In the genomic region with DNA sequence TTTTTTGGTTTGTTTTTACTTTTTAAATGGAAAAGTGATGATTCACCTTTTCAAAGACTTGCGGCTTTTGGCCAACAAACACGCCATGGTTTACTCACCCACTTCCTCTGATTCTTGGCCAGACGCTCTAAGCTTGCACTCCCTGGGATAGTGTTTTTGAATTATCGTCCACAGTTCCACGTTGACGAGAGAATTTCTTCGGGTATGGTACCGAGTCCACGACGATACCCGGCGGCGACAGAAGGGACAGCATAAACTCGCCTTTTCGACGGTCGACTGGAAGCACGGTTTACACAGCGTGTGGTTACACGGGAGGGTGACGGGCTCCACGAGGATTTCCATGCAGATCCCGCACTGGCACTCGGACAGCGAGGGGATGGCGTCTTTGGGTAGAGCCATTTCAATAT, we compare ENCODE assay signal across 1 cellular context.
A peak's percentile ranks its signal among the peaks of the same experiment; 100 is the strongest.
TF ChIP-seq lines count a peak whose summit lies in the region.

No MANE protein-coding gene starts in this region.

TF ChIP-seq in K562, 482 proteins besides CTCF, POLR2A, EP300 and RAD21 (continued from another document and continues in another):
- TF ChIP-seq, protein P1, sequence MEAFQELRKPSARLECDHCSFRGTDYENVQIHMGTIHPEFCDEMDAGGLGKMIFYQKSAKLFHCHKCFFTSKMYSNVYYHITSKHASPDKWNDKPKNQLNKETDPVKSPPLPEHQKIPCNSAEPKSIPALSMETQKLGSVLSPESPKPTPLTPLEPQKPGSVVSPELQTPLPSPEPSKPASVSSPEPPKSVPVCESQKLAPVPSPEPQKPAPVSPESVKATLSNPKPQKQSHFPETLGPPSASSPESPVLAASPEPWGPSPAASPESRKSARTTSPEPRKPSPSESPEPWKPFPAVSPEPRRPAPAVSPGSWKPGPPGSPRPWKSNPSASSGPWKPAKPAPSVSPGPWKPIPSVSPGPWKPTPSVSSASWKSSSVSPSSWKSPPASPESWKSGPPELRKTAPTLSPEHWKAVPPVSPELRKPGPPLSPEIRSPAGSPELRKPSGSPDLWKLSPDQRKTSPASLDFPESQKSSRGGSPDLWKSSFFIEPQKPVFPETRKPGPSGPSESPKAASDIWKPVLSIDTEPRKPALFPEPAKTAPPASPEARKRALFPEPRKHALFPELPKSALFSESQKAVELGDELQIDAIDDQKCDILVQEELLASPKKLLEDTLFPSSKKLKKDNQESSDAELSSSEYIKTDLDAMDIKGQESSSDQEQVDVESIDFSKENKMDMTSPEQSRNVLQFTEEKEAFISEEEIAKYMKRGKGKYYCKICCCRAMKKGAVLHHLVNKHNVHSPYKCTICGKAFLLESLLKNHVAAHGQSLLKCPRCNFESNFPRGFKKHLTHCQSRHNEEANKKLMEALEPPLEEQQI (IDR thresholded peaks at IDR 0.05) = no peak
- no peak for TF ChIP-seq STAT5A (IDR thresholded peaks at IDR 0.05; ENCODE audit: borderline replicate concordance, low read length)
- TF ChIP-seq CBFB (CRISPR knock-in tag; IDR thresholded peaks at IDR 0.05) = no peak
- no peak for TF ChIP-seq GABPA (tag; conservative IDR thresholded peaks at IDR 0.05; ENCODE audit: low read depth)
- no peak for TF ChIP-seq ZC3H4 (CRISPR knock-in tag; IDR thresholded peaks at IDR 0.05; ENCODE audit: borderline replicate concordance)
- no peak for TF ChIP-seq ZSCAN32 (CRISPR knock-in tag; IDR thresholded peaks at IDR 0.05)
- TF ChIP-seq BRD4 (IDR thresholded peaks at IDR 0.05) = no peak
- TF ChIP-seq RAD51 (IDR thresholded peaks at IDR 0.05; ENCODE audit: borderline replicate concordance, low read depth) = no peak
- TF ChIP-seq, protein P2, sequence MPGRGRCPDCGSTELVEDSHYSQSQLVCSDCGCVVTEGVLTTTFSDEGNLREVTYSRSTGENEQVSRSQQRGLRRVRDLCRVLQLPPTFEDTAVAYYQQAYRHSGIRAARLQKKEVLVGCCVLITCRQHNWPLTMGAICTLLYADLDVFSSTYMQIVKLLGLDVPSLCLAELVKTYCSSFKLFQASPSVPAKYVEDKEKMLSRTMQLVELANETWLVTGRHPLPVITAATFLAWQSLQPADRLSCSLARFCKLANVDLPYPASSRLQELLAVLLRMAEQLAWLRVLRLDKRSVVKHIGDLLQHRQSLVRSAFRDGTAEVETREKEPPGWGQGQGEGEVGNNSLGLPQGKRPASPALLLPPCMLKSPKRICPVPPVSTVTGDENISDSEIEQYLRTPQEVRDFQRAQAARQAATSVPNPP (IDR thresholded peaks at IDR 0.05; ENCODE audit: borderline replicate concordance, insufficient read depth, insufficient read length) = no peak
- TF ChIP-seq CEBPB (tag; IDR thresholded peaks at IDR 0.05) = no peak
- no peak for TF ChIP-seq TSC22D4 (tag; IDR thresholded peaks at IDR 0.05)
- TF ChIP-seq BRCA1 (IDR thresholded peaks at IDR 0.05) = no peak
- no peak for TF ChIP-seq BRCA1 (CRISPR knock-in tag; IDR thresholded peaks at IDR 0.05)
- no peak for TF ChIP-seq ZNF699 (CRISPR knock-in tag; IDR thresholded peaks at IDR 0.05; ENCODE audit: insufficient replicate concordance)
- TF ChIP-seq JUNB (CRISPR knock-in tag; conservative IDR thresholded peaks at IDR 0.05) = no peak
- no peak for TF ChIP-seq ZNF707 (CRISPR knock-in tag; conservative IDR thresholded peaks at IDR 0.05)
- no peak for TF ChIP-seq GABPB1 (CRISPR knock-in tag; IDR thresholded peaks at IDR 0.05)
- TF ChIP-seq ZKSCAN8 (CRISPR knock-in tag; IDR thresholded peaks at IDR 0.05) = no peak
- TF ChIP-seq RBFOX2 (IDR thresholded peaks at IDR 0.05; ENCODE audit: low read depth, low read length) = no peak
- no peak for TF ChIP-seq HNRNPLL (IDR thresholded peaks at IDR 0.05; ENCODE audit: low read depth, low read length, poor library complexity, severe bottlenecking)
- TF ChIP-seq NR2F6 (CRISPR knock-in tag; IDR thresholded peaks at IDR 0.05) = no peak
- no peak for TF ChIP-seq MCM7 (IDR thresholded peaks at IDR 0.05)
- no peak for TF ChIP-seq SREBF1 (IDR thresholded peaks at IDR 0.05; ENCODE audit: borderline replicate concordance, low read depth, low read length)
- no peak for TF ChIP-seq TBL1XR1 (IDR thresholded peaks at IDR 0.05; ENCODE audit: low read length in 2 of 2)
- TF ChIP-seq HDAC1 (IDR thresholded peaks at IDR 0.05) = peak in 1 of 2 experiments; percentile 73; a peak in 2 of 4 replicates
- peak; percentile 34; the same call in 1 of the 2 replicates for TF ChIP-seq FOSL1 (tag; conservative IDR thresholded peaks at IDR 0.05)
- TF ChIP-seq ETS2 (tag; IDR thresholded peaks at IDR 0.05; ENCODE audit: borderline replicate concordance, poor library complexity, severe bottlenecking) = no peak
- no peak for TF ChIP-seq KAT2B (IDR thresholded peaks at IDR 0.05; ENCODE audit: low read depth, low read length)
- no peak for TF ChIP-seq ZNF696 (CRISPR knock-in tag; conservative IDR thresholded peaks at IDR 0.05)
- no peak for TF ChIP-seq CBFA2T3 (IDR thresholded peaks at IDR 0.05)
- TF ChIP-seq MIER1 (IDR thresholded peaks at IDR 0.05; ENCODE audit: low read depth) = no peak
- TF ChIP-seq ZNF253 (CRISPR knock-in tag; conservative IDR thresholded peaks at IDR 0.05) = no peak
- TF ChIP-seq BCL6 (CRISPR knock-in tag; IDR thresholded peaks at IDR 0.05) = no peak
- TF ChIP-seq ZZZ3 (IDR thresholded peaks at IDR 0.05) = no peak
- TF ChIP-seq CREM (IDR thresholded peaks at IDR 0.05; ENCODE audit: low read depth) = peak; percentile 52
- no peak for TF ChIP-seq DPF2 (IDR thresholded peaks at IDR 0.05)
- no peak for TF ChIP-seq ILK (tag; IDR thresholded peaks at IDR 0.05; ENCODE audit: borderline replicate concordance, low read depth)
- TF ChIP-seq, protein P3, sequence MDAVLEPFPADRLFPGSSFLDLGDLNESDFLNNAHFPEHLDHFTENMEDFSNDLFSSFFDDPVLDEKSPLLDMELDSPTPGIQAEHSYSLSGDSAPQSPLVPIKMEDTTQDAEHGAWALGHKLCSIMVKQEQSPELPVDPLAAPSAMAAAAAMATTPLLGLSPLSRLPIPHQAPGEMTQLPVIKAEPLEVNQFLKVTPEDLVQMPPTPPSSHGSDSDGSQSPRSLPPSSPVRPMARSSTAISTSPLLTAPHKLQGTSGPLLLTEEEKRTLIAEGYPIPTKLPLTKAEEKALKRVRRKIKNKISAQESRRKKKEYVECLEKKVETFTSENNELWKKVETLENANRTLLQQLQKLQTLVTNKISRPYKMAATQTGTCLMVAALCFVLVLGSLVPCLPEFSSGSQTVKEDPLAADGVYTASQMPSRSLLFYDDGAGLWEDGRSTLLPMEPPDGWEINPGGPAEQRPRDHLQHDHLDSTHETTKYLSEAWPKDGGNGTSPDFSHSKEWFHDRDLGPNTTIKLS (IDR thresholded peaks at IDR 0.05; ENCODE audit: borderline replicate concordance, low read depth) = no peak
- no peak for TF ChIP-seq HNRNPUL1 (IDR thresholded peaks at IDR 0.05; ENCODE audit: low read length)
- TF ChIP-seq, protein P4, sequence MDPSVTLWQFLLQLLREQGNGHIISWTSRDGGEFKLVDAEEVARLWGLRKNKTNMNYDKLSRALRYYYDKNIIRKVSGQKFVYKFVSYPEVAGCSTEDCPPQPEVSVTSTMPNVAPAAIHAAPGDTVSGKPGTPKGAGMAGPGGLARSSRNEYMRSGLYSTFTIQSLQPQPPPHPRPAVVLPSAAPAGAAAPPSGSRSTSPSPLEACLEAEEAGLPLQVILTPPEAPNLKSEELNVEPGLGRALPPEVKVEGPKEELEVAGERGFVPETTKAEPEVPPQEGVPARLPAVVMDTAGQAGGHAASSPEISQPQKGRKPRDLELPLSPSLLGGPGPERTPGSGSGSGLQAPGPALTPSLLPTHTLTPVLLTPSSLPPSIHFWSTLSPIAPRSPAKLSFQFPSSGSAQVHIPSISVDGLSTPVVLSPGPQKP (CRISPR knock-in tag; IDR thresholded peaks at IDR 0.05) = no peak
- no peak for TF ChIP-seq CBX5 (IDR thresholded peaks at IDR 0.05; ENCODE audit: borderline replicate concordance, low read depth)
- TF ChIP-seq, protein P5, sequence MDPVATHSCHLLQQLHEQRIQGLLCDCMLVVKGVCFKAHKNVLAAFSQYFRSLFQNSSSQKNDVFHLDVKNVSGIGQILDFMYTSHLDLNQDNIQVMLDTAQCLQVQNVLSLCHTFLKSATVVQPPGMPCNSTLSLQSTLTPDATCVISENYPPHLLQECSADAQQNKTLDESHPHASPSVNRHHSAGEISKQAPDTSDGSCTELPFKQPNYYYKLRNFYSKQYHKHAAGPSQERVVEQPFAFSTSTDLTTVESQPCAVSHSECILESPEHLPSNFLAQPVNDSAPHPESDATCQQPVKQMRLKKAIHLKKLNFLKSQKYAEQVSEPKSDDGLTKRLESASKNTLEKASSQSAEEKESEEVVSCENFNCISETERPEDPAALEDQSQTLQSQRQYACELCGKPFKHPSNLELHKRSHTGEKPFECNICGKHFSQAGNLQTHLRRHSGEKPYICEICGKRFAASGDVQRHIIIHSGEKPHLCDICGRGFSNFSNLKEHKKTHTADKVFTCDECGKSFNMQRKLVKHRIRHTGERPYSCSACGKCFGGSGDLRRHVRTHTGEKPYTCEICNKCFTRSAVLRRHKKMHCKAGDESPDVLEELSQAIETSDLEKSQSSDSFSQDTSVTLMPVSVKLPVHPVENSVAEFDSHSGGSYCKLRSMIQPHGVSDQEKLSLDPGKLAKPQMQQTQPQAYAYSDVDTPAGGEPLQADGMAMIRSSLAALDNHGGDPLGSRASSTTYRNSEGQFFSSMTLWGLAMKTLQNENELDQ (CRISPR knock-in tag; IDR thresholded peaks at IDR 0.05; ENCODE audit: borderline replicate concordance) = no peak
- TF ChIP-seq, protein P6, sequence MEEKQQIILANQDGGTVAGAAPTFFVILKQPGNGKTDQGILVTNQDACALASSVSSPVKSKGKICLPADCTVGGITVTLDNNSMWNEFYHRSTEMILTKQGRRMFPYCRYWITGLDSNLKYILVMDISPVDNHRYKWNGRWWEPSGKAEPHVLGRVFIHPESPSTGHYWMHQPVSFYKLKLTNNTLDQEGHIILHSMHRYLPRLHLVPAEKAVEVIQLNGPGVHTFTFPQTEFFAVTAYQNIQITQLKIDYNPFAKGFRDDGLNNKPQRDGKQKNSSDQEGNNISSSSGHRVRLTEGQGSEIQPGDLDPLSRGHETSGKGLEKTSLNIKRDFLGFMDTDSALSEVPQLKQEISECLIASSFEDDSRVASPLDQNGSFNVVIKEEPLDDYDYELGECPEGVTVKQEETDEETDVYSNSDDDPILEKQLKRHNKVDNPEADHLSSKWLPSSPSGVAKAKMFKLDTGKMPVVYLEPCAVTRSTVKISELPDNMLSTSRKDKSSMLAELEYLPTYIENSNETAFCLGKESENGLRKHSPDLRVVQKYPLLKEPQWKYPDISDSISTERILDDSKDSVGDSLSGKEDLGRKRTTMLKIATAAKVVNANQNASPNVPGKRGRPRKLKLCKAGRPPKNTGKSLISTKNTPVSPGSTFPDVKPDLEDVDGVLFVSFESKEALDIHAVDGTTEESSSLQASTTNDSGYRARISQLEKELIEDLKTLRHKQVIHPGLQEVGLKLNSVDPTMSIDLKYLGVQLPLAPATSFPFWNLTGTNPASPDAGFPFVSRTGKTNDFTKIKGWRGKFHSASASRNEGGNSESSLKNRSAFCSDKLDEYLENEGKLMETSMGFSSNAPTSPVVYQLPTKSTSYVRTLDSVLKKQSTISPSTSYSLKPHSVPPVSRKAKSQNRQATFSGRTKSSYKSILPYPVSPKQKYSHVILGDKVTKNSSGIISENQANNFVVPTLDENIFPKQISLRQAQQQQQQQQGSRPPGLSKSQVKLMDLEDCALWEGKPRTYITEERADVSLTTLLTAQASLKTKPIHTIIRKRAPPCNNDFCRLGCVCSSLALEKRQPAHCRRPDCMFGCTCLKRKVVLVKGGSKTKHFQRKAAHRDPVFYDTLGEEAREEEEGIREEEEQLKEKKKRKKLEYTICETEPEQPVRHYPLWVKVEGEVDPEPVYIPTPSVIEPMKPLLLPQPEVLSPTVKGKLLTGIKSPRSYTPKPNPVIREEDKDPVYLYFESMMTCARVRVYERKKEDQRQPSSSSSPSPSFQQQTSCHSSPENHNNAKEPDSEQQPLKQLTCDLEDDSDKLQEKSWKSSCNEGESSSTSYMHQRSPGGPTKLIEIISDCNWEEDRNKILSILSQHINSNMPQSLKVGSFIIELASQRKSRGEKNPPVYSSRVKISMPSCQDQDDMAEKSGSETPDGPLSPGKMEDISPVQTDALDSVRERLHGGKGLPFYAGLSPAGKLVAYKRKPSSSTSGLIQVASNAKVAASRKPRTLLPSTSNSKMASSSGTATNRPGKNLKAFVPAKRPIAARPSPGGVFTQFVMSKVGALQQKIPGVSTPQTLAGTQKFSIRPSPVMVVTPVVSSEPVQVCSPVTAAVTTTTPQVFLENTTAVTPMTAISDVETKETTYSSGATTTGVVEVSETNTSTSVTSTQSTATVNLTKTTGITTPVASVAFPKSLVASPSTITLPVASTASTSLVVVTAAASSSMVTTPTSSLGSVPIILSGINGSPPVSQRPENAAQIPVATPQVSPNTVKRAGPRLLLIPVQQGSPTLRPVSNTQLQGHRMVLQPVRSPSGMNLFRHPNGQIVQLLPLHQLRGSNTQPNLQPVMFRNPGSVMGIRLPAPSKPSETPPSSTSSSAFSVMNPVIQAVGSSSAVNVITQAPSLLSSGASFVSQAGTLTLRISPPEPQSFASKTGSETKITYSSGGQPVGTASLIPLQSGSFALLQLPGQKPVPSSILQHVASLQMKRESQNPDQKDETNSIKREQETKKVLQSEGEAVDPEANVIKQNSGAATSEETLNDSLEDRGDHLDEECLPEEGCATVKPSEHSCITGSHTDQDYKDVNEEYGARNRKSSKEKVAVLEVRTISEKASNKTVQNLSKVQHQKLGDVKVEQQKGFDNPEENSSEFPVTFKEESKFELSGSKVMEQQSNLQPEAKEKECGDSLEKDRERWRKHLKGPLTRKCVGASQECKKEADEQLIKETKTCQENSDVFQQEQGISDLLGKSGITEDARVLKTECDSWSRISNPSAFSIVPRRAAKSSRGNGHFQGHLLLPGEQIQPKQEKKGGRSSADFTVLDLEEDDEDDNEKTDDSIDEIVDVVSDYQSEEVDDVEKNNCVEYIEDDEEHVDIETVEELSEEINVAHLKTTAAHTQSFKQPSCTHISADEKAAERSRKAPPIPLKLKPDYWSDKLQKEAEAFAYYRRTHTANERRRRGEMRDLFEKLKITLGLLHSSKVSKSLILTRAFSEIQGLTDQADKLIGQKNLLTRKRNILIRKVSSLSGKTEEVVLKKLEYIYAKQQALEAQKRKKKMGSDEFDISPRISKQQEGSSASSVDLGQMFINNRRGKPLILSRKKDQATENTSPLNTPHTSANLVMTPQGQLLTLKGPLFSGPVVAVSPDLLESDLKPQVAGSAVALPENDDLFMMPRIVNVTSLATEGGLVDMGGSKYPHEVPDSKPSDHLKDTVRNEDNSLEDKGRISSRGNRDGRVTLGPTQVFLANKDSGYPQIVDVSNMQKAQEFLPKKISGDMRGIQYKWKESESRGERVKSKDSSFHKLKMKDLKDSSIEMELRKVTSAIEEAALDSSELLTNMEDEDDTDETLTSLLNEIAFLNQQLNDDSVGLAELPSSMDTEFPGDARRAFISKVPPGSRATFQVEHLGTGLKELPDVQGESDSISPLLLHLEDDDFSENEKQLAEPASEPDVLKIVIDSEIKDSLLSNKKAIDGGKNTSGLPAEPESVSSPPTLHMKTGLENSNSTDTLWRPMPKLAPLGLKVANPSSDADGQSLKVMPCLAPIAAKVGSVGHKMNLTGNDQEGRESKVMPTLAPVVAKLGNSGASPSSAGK (IDR thresholded peaks at IDR 0.05) = 0 out of 2 replicates have a peak, but pooled peaks have one; percentile 14
